Comparison of ENCODE assay signal across 8 cellular contexts in the genomic region with DNA sequence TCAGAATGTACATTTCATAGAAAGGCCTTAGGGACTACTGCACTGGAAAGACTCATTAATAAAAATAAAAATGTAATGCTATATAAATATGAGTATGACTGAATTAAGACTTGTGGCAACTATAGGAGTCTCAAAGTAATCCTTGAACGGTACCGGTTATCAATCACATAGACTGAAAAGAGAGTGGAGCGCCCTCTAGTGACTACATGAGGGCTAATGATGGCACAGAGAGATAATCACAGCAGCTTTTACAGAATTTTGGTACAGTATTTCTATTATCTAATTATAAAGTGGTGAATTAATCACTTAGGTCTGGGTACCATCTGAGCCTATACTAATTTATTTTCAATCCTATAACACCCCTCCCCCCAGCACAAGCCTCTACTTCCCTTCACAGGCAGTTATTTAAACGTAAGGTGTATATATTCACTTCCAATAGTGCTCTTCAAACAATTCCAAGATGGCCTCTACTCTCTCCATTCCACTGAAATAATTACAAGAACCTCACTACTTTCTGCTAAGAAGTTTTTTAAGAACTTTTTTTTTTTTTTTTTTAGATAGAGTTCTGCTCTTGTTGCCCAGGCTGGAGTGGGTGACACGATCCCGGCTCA. TPM values are rescaled to one million over a fixed set of nuclear protein-coding genes. Genes with fewer than 3 reads are reported as not detected.
A peak's percentile ranks its signal among the peaks of the same experiment; 100 is the strongest.
DNase-seq lines count a peak whose midpoint lies in the region; ATAC-seq lines count a peak whose summit lies in the region.

No MANE protein-coding gene starts in this region.

- H3K27me3 ChIP-seq in mesendoderm (ENCODE audit: insufficient read depth, low read length, poor library complexity): no peaks in the 10 kb centered on the region

- no peak overlapping the region for H3K4ac ChIP-seq in mesendoderm (ENCODE audit: low read depth, low read length)

- peaks cover 13% of the 10 kb centered on the region for H3K79me1 ChIP-seq in mesendoderm (ENCODE audit: low read length)

- no peak overlapping the region for H2BK5ac ChIP-seq in mesendoderm (ENCODE audit: low read length)

- ATAC-seq in activated CD4-positive, CD25-positive, alpha-beta regulatory T cell treated with anti-CD3 and anti-CD28 coated beads, Interleukin-2, amount 50 U/mL, for 24 hours: peak; percentile 69 to 87

- no peak overlapping the region for H2BK120ac ChIP-seq in mesendoderm (ENCODE audit: low read depth, low read length)

- no peak overlapping the region for H3K56ac ChIP-seq in mesendoderm (ENCODE audit: low read length)

- no peak overlapping the region for H4K5ac ChIP-seq in mesendoderm (ENCODE audit: low read length)

- no peak overlapping the region for H3K4me2 ChIP-seq in mesendoderm (ENCODE audit: low read length)

- no peak overlapping the region for H3K27ac ChIP-seq in mesendoderm (ENCODE audit: low read depth, low read length)

- no peak overlapping the region for H3K4me3 ChIP-seq in mesendoderm (ENCODE audit: low read length)

- no peak overlapping the region for H2AK5ac ChIP-seq in mesendoderm (ENCODE audit: low read length)

- no peak overlapping the region for H3K9ac ChIP-seq in mesendoderm (ENCODE audit: low read length)

- H3K36me3 ChIP-seq in mesendoderm (ENCODE audit: control insufficient read depth, insufficient read depth, low read length): peaks cover 1% of the 10 kb centered on the region

- no peaks in the 10 kb centered on the region for H3K4me1 ChIP-seq in mesendoderm (ENCODE audit: control insufficient read depth, low read depth, low read length)

- WGBS in mesendoderm (ENCODE audit: extremely low coverage, insufficient coverage, low lambda C conversion rate): no CpG with 5 or more reads among the region's 6 CpGs

- no peak overlapping the region for H3K18ac ChIP-seq in mesendoderm (ENCODE audit: low read length)

- H4K8ac ChIP-seq in mesendoderm (ENCODE audit: low read depth, low read length): no peak overlapping the region

- DNase-seq in NCI-H2196 (lab: John Stamatoyannopoulos, UW; ENCODE audit: unreplicated experiment): peak; percentile 38
- no peak for DNase-seq in NCI-H2196 treated with DMSO at 0.1 percent for 48 hours (lab: John Stamatoyannopoulos, UW; ENCODE audit: unreplicated experiment)
- DNase-seq in NCI-H1694 (lab: John Stamatoyannopoulos, UW): peak; percentile 28
- peak; percentile 51 for DNase-seq in effector CD4-positive, alpha-beta T cell
- DNase-seq in mesendoderm: peak; percentile 52
- peak; percentile 7 to 59 (median 41) for DNase-seq in stimulated activated naive CD4-positive, alpha-beta T cell (lab: John Stamatoyannopoulos, UW)
- DNase-seq in NCI-H226: no peak

- no peak overlapping the region for H2BK15ac ChIP-seq in mesendoderm (replicated peaks; ENCODE audit: low read depth)

- peaks cover 19% of the 10 kb centered on the region for H3K79me2 ChIP-seq in mesendoderm (ENCODE audit: control insufficient read depth, insufficient read depth, low read length)

- no peak overlapping the region for H3K23ac ChIP-seq in mesendoderm (ENCODE audit: low read length)

RNA-seq across cellular contexts. Expression of gene ANKFY1, which starts 40.7 kb away (rescaled TPM):
- polyA plus RNA-seq in mesendoderm (2013, experiment 1 of 2): 14.5 TPM
- polyA plus RNA-seq in mesendoderm (2013, experiment 2 of 2): 14.8 TPM

Comparison
In these comparisons a context has a peak if more than half of its experiments do, and no peak if none do; other contexts are left out.
1. DNase-seq: peak in NCI-H2196 (single experiment), NCI-H1694 (single experiment), effector CD4-positive, alpha-beta T cell (single experiment), mesendoderm (single experiment) and stimulated activated naive CD4-positive, alpha-beta T cell (6 of 6); none in NCI-H2196 treated with DMSO at 0.1 percent for 48 hours (single experiment) and NCI-H226 (single experiment).